ENCODE assay signal across 7 cellular contexts in the genomic region with DNA sequence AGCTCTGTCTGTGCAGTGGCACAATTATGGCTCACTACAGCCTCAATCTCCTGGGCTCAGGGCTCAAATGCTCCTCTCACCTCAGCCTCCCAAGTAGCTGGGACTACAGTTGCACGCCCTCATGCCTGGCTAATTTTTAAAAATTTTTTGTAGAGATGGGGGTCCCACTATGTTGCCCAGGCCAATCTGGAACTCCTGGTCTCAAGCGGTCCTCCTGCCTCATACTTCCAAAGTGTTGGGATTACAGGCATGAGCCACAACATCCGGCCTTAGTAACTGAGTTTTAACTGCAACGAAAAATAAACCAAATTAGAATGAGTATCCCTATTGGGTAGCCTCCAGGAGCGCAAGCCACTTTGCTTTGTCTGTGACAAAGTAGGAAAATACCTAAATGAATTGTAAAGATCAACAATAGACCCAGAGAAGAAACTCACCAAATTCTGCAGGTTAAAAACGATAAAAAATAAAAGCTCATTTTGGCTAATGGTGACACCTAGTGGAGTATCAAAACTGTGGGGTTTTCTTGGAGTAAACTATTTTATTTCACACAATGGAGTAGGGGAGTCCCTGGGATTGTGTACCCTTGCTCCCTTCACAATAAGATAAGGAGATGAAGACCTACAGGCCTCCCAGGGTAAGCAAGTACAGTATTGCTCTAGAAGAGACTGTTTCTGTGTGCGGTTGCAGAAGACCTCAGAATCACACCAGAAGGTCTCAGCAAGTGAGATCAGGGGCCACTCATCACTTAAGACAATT. TPM values are rescaled to one million over a fixed set of nuclear protein-coding genes. Genes with fewer than 3 reads are reported as not detected.
DNase-seq lines count a peak whose midpoint lies in the region; ATAC-seq and TF ChIP-seq lines count a peak whose summit lies in the region.

No MANE protein-coding gene starts in this region.

- DNase-seq in GM03348 (ENCODE audit: low spot score) (peak; percentile 62), M059J (ENCODE audit: low read depth) (peak; percentile 62), cardiac muscle cell (ENCODE audit: low read depth in 1 of 2, low spot score in 1 of 2) (peak; percentile 11 to 63), sciatic nerve (ENCODE audit: low spot score) (no peak), lower leg skin (ENCODE audit: low spot score in 2 of 2) (no peak)
- DNase-seq in activated naive CD4-positive, alpha-beta T cell treated with anti-CD3 and anti-CD28 coated beads for 36 hours = no peak

- H3K27me3 ChIP-seq in cardiac muscle cell = no peaks in the 10 kb centered on the region

- H3K27me3 Mint-ChIP-seq in activated naive CD4-positive, alpha-beta T cell treated with anti-CD3 and anti-CD28 coated beads for 36 hours (ENCODE audit: low read depth) = no peaks in the 10 kb centered on the region

- CTCF ChIA-PET in activated naive CD4-positive, alpha-beta T cell treated with anti-CD3 and anti-CD28 coated beads for 36 hours (lab: Charles Lee) = interaction anchor here (0.5 to 2.9 kb wide), 9 partner anchors 9 to 355 kb away, joined by 3 to 20 read pairs (median 4); no protein-coding TSS in a partner anchor

- peak; percentile 80 for TF ChIP-seq CTCF in VCaP (conservative IDR thresholded peaks at IDR 0.05)
- peak; percentile 64 for TF ChIP-seq CTCF in cardiac muscle cell (IDR thresholded peaks at IDR 0.05; ENCODE audit: low read depth, low read length)
- no peak for TF ChIP-seq CTCF in lower leg skin (IDR thresholded peaks at IDR 0.05)

- H3K36me3 Mint-ChIP-seq in activated naive CD4-positive, alpha-beta T cell treated with anti-CD3 and anti-CD28 coated beads for 36 hours (ENCODE audit: low read depth) = no peaks in the 10 kb centered on the region

- no peak for TF ChIP-seq POLR2A in lower leg skin (IDR thresholded peaks at IDR 0.05)

- H3K4me1 ChIP-seq in cardiac muscle cell (ENCODE audit: low read depth) = no peaks in the 10 kb centered on the region

- no peaks in the 10 kb centered on the region for H3K9me3 Mint-ChIP-seq in activated naive CD4-positive, alpha-beta T cell treated with anti-CD3 and anti-CD28 coated beads for 36 hours

- H3K27ac Mint-ChIP-seq in activated naive CD4-positive, alpha-beta T cell treated with anti-CD3 and anti-CD28 coated beads for 36 hours = no peak overlapping the region

- H3K4me1 Mint-ChIP-seq in activated naive CD4-positive, alpha-beta T cell treated with anti-CD3 and anti-CD28 coated beads for 36 hours (ENCODE audit: low read depth) = peaks cover 5% of the 10 kb centered on the region

- H3K27ac ChIP-seq in VCaP (peak overlapping the region; percentile 88), cardiac muscle cell (no peak overlapping the region)

- intact Hi-C loops in sciatic nerve (cut with DNase I) (loop anchor here (5.0 to 10.0 kb wide), 2 partner anchors 110 to 358 kb away; a partner anchor contains a TSS), lower leg skin (cut with DNase I; ENCODE audit: low total_unique reads) (loop anchor here (5.0 kb wide), 1 partner anchor 110 kb away; no protein-coding TSS in a partner anchor)
- intact Hi-C loops in activated naive CD4-positive, alpha-beta T cell treated with anti-CD3 and anti-CD28 coated beads for 36 hours (cut with micrococcal nuclease) = loop anchor here (1.0 to 10.0 kb wide), 3 partner anchors 114 to 354 kb away; no protein-coding TSS in a partner anchor

- no peaks in the 10 kb centered on the region for H3K36me3 ChIP-seq in cardiac muscle cell

- WGBS in lower leg skin, 2 donors = 60% methylated on average over 7 of the region's 7 CpGs

- peak; percentile 68 for ATAC-seq in sciatic nerve

- no peak overlapping the region for H3K4me3 Mint-ChIP-seq in activated naive CD4-positive, alpha-beta T cell treated with anti-CD3 and anti-CD28 coated beads for 36 hours

- H3K4me3 ChIP-seq in cardiac muscle cell (no peak overlapping the region), lower leg skin (ENCODE audit: low read depth, poor library complexity, severe bottlenecking) (no peak overlapping the region)

- H3K9me3 ChIP-seq in cardiac muscle cell (ENCODE audit: low read depth) = no peaks in the 10 kb centered on the region

RNA-seq across cellular contexts. Expression of a gene that starts 21.0 kb away (rescaled TPM):
- 6.1 and 6.9 TPM in 2 replicates for total RNA-seq in M059J (2014; rRNA removed; shearing (Covaris generic))
- total RNA-seq in cardiac muscle cell (0.03 and 0.04 TPM in 2 replicates), sciatic nerve (4.0 TPM), lower leg skin (100 to 1,000 TPM; 144 to 253 (median 213) TPM)
- not detected in 2 replicates for polyA plus RNA-seq in cardiac muscle cell
- total RNA-seq in activated naive CD4-positive, alpha-beta T cell treated with anti-CD3 and anti-CD28 coated beads for 36 hours = under 1 TPM in 1 of 2 experiments, not detected in 1; 0.12 TPM

Comparison
In these comparisons a context has a peak if more than half of its experiments do, and no peak if none do; other contexts are left out.
1. DNase-seq: peak in GM03348 (single experiment), M059J (single experiment) and cardiac muscle cell (2 of 2); none in sciatic nerve (single experiment), lower leg skin (0 of 2) and activated naive CD4-positive, alpha-beta T cell treated with anti-CD3 and anti-CD28 coated beads for 36 hours (single experiment).
2. CTCF ChIP-seq: peak in VCaP (single experiment) and cardiac muscle cell (single experiment); none in lower leg skin (0 of 3).
3. RNA of a gene that starts 21.0 kb away (total RNA-seq): 144 to 253 TPM in lower leg skin; 6.1 to 6.9 TPM in M059J, 4.0 TPM in sciatic nerve (single experiment), 0.12 TPM in activated naive CD4-positive, alpha-beta T cell treated with anti-CD3 and anti-CD28 coated beads for 36 hours and 0.03 to 0.04 TPM in cardiac muscle cell; every median in the first group is over 10 times any median in the second.